In the genomic region with DNA sequence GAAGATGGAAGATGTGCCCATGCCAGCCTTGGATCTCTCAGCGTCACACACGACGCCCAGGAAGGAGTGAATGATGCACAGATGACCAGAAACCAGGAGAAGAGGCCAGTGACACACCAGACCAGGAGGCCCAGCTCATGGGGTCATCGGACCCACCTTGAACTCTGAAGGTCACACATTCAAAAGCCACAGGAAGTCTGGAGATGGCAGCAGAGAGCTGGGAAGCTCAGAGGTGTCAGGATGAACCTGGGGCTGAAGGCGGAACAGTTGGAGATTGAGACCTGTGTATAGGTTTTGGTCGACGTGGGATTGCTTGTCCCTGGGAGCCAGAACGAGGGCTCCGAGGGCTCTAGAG, we compare ENCODE assay signal across 15 cellular contexts.
"Had no signal": no experiment of that assay in that cellular context is flagged by ENCODE, and none has a peak within 500 bp of the region (broad histone marks: within the 10 kb centered on the region; RNA-seq: fewer than 3 reads in every experiment).

No MANE protein-coding gene starts in this region.

- H3K36me3 Mint-ChIP-seq: activated CD8-positive, alpha-beta memory T cell treated with anti-CD3 and anti-CD28 coated beads, Interleukin-2, amount 10 ng/mL, durations not matched to agents 7 days and 5 days had no signal

- H3K27me3 ChIP-seq: stomach, testis, upper lobe of left lung had no signal

- H3K4me1 Mint-ChIP-seq: nephron progenitor cell had no signal

- H3K4me3 ChIP-seq: stomach, testis, upper lobe of left lung had no signal

- DNase-seq: activated CD4-positive, alpha-beta T cell treated with anti-CD3 and anti-CD28 coated beads, Interleukin-2, amount 50 U/mL, for 48 hours; activated CD4-positive, CD25-positive, alpha-beta regulatory T cell treated with anti-CD3 and anti-CD28 coated beads, Interleukin-2, amount 50 U/mL, for 72 hours; activated CD8-positive, alpha-beta memory T cell treated with anti-CD3 and anti-CD28 coated beads, Interleukin-2, amount 10 ng/mL, durations not matched to agents 7 days and 5 days; activated gamma-delta T cell; activated T-cell treated with anti-CD3 and anti-CD28 coated beads, Interleukin-2, amount 50 U/mL, for 48 hours; caudate nucleus; hippocampal formation; nephron progenitor cell; stimulated activated CD4-positive, alpha-beta T cell treated with anti-CD3 and anti-CD28 coated beads, Interleukin-1b, Interleukin-23, amount 100 ng/mL, for 48 hours; stomach; testis had no signal

- H3K9me3 Mint-ChIP-seq: nephron progenitor cell; T-helper 2 cell treated with Interferon-gamma antibody and Interleukin-4, amounts not matched to agents 5 μg/mL and 100 μg/mL, for 36 hours had no signal

- H3K9me3 ChIP-seq: stomach, testis, upper lobe of left lung had no signal

- ATAC-seq: activated CD8-positive, alpha-beta memory T cell treated with anti-CD3 and anti-CD28 coated beads, Interleukin-2, amount 10 ng/mL, durations not matched to agents 7 days and 5 days; activated naive CD4-positive, alpha-beta T cell treated with anti-CD3 and anti-CD28 coated beads, Interleukin-2, amount 50 U/mL, for 72 hours; esophagus mucosa had no signal

- H3K27ac Mint-ChIP-seq: activated CD8-positive, alpha-beta memory T cell treated with anti-CD3 and anti-CD28 coated beads, Interleukin-2, amount 10 ng/mL, durations not matched to agents 7 days and 5 days; nephron progenitor cell; T-helper 2 cell treated with Interferon-gamma antibody and Interleukin-4, amounts not matched to agents 5 μg/mL and 100 μg/mL, for 36 hours had no signal

- H3K4me3 Mint-ChIP-seq: activated CD8-positive, alpha-beta memory T cell treated with anti-CD3 and anti-CD28 coated beads, Interleukin-2, amount 10 ng/mL, durations not matched to agents 7 days and 5 days; nephron progenitor cell; T-helper 2 cell treated with Interferon-gamma antibody and Interleukin-4, amounts not matched to agents 5 μg/mL and 100 μg/mL, for 36 hours had no signal

- H3K4me1 ChIP-seq: stomach, upper lobe of left lung had no signal

- H3K27me3 Mint-ChIP-seq: activated CD8-positive, alpha-beta memory T cell treated with anti-CD3 and anti-CD28 coated beads, Interleukin-2, amount 10 ng/mL, durations not matched to agents 7 days and 5 days had no signal

- H3K27ac ChIP-seq: stomach, testis, upper lobe of left lung had no signal
